ENCODE assay signal across 10 cellular contexts in genomic region chr19:41705393-41706174, GRCh38. TPM values are rescaled to one million over a fixed set of nuclear protein-coding genes. Genes with fewer than 3 reads are reported as not detected.
DNase-seq lines count a peak whose midpoint lies in the region; ATAC-seq, FAIRE-seq and TF ChIP-seq lines count a peak whose summit lies in the region.
"Had no signal": no experiment of that assay in that cellular context is flagged by ENCODE, and none has a peak within 500 bp of the region (broad histone marks: within the 10 kb centered on the region; RNA-seq: fewer than 3 reads in every experiment).

No MANE protein-coding gene starts in this region.

- no peaks in the 10 kb centered on the region for H3K9me3 ChIP-seq in Caco-2
- H3K9me3 ChIP-seq in liver (ENCODE audit: control insufficient read depth in 4 of 4, low read length in 3 of 4): no peaks in the 10 kb centered on the region

- H3K4me1 Mint-ChIP-seq in Caco-2 (ENCODE audit: low read depth, unreplicated experiment): peaks cover 13% of the 10 kb centered on the region

- intact Hi-C loops in Caco-2 (cut with micrococcal nuclease; ENCODE audit: unreplicated experiment): loop anchor here (1.0 to 5.0 kb wide), 3 partner anchors 41 to 80 kb away; no protein-coding TSS in a partner anchor

- no peak for FAIRE-seq in RCC 7860 (lab: Jason Lieb, UNC)

- TF ChIP-seq CTCF in Caco-2 (IDR thresholded peaks at IDR 0.05; ENCODE audit: insufficient read depth in 1 of 2, low read depth in 1 of 2, low read length in 1 of 2, severe bottlenecking in 1 of 2, unreplicated experiment in 1 of 2) (no peak), liver (IDR thresholded peaks at IDR 0.05; ENCODE audit: low read depth, low read length, missing input control) (no peak)

- no peaks in the 10 kb centered on the region for H3K36me3 ChIP-seq in Caco-2 (ENCODE audit: control insufficient read depth, insufficient read depth, low read length)
- no peaks in the 10 kb centered on the region for H3K36me3 ChIP-seq in liver (ENCODE audit: control insufficient read depth in 4 of 4, insufficient read depth in 3 of 4, low read depth in 1 of 4, low read length in 3 of 4)

- ATAC-seq in GM21723 (IDR thresholded peaks at IDR 0.05; ENCODE audit: unreplicated experiment): no peak

- H3K27me3 ChIP-seq in Caco-2 (replicated peaks; ENCODE audit: control insufficient read depth, insufficient read depth, low read length) (no peaks in the 10 kb centered on the region), liver (ENCODE audit: control insufficient read depth in 4 of 4, insufficient read depth in 4 of 4, low read length in 3 of 4) (peaks cover 0 to 5% (median 2%) of the 10 kb centered on the region in 4 donors)

- H3K9me3 Mint-ChIP-seq in Caco-2 (ENCODE audit: unreplicated experiment): no peaks in the 10 kb centered on the region
- H3K9me3 Mint-ChIP-seq: activated naive CD4-positive, alpha-beta T cell treated with anti-CD3 and anti-CD28 coated beads, Interleukin-2, amount 50 U/mL, for 72 hours had no signal

- DNase-seq in Caco-2 (peak; percentile 58 to 78), LoVo (ENCODE audit: low spot score) (peak; percentile 31), dedifferentiated amniotic fluid mesenchymal stem cell (ENCODE audit: extremely low spot score) (no peak), RCC 7860 (ENCODE audit: low spot score) (no peak), NCI-H128 (lab: John Stamatoyannopoulos, UW; ENCODE audit: unreplicated experiment) (no peak)
- DNase-seq in activated T-cell treated with anti-CD3 and anti-CD28 coated beads, Interleukin-2, amount 50 U/mL, for 48 hours: peak; percentile 49 to 54
- DNase-seq: NCI-H69 had no signal

- H3K27ac Mint-ChIP-seq in Caco-2 (ENCODE audit: unreplicated experiment): no peak overlapping the region

- CTCF ChIA-PET in Caco-2 (lab: Charles Lee): interaction anchor here (1.4 kb wide), 1 partner anchor 41 kb away, joined by 10 read pairs; no protein-coding TSS in a partner anchor

- H3K4me3 Mint-ChIP-seq in Caco-2 (ENCODE audit: unreplicated experiment): peak overlapping the region; percentile 20

- H3K4me1 ChIP-seq in Caco-2: no peaks in the 10 kb centered on the region; the same call in 1 of the 2 replicates
- H3K4me1 ChIP-seq in liver (ENCODE audit: control insufficient read depth in 4 of 4, insufficient read depth in 4 of 4, low read length in 3 of 4): no peaks in the 10 kb centered on the region

- BruUV-seq in Caco-2 (replicated peaks; lab: Mats Ljungman, UMichigan): no TSS peak

- no peak overlapping the region for H3K4me3 ChIP-seq in Caco-2 (ENCODE audit: low read depth, low read length)
- H3K4me3 ChIP-seq in liver (ENCODE audit: low read depth in 1 of 3, low read length in 3 of 3): no peak overlapping the region

- H3K27ac ChIP-seq in liver (ENCODE audit: low read depth in 1 of 2, low read length in 2 of 2): no peak overlapping the region

- H3K27me3 Mint-ChIP-seq in Caco-2 (ENCODE audit: insufficient read depth, unreplicated experiment): peaks cover 5% of the 10 kb centered on the region

- H3K9ac ChIP-seq in liver (ENCODE audit: low read depth in 1 of 2, low read length in 2 of 2): no peak overlapping the region

- TF ChIP-seq RAD21 in liver (IDR thresholded peaks at IDR 0.05): no peak

- POLR2A ChIA-PET in Caco-2 (lab: Charles Lee): no interaction called here

- H3K36me3 Mint-ChIP-seq in Caco-2 (ENCODE audit: insufficient read depth, unreplicated experiment): peaks cover 5% of the 10 kb centered on the region
- H3K36me3 Mint-ChIP-seq: activated naive CD4-positive, alpha-beta T cell treated with anti-CD3 and anti-CD28 coated beads, Interleukin-2, amount 50 U/mL, for 72 hours had no signal

- WGBS in liver: 37% methylated on average over 10 of the region's 10 CpGs

TF ChIP-seq in liver, 16 proteins besides CTCF, POLR2A, EP300 and RAD21:
- peak; percentile 97 for TF ChIP-seq REST (IDR thresholded peaks at IDR 0.05)
- TF ChIP-seq EGR1 (IDR thresholded peaks at IDR 0.05; ENCODE audit: low read depth in 2 of 2): no peak

RNA-seq across cellular contexts. Expression of gene CEACAM5, which starts 2.8 kb away (rescaled TPM):
- total RNA-seq in Caco-2 (2022): 1.3 and 3.9 TPM in 2 replicates
- not detected for total RNA-seq in liver
- under 1 TPM in 1 of 2 donors, not detected in 1; 0.02 TPM for polyA plus RNA-seq in liver
- total RNA-seq: activated naive CD4-positive, alpha-beta T cell treated with anti-CD3 and anti-CD28 coated beads, Interleukin-2, amount 50 U/mL, for 72 hours had no signal

RNA-seq across cellular contexts. Expression of gene CEACAM7, which starts 17.5 kb away (rescaled TPM):
- total RNA-seq in Caco-2 (2022): 0.44 TPM in 1 of 2 replicates, not detected in the other
- not detected for total RNA-seq in liver
- polyA plus RNA-seq in liver: under 1 TPM in 1 of 2 donors, not detected in 1; 0.03 TPM
- total RNA-seq: activated naive CD4-positive, alpha-beta T cell treated with anti-CD3 and anti-CD28 coated beads, Interleukin-2, amount 50 U/mL, for 72 hours had no signal

RNA-seq across cellular contexts. Expression of gene CEACAM6, which starts 49.7 kb away (rescaled TPM):
- total RNA-seq in Caco-2 (2022) (10.7 and 16.2 TPM in 2 replicates), liver (1 to 10 TPM in 1 of 2 donors, under 1 TPM in 1; 0.08 to 2.4 TPM)
- under 1 TPM in 1 of 2 donors, not detected in 1; 0.28 TPM for polyA plus RNA-seq in liver
- total RNA-seq: activated naive CD4-positive, alpha-beta T cell treated with anti-CD3 and anti-CD28 coated beads, Interleukin-2, amount 50 U/mL, for 72 hours had no signal

Comparison
In these comparisons a context has a peak if more than half of its experiments do, and no peak if none do; other contexts are left out.
1. DNase-seq: peak in Caco-2 (2 of 2), LoVo (single experiment) and activated T-cell treated with anti-CD3 and anti-CD28 coated beads, Interleukin-2, amount 50 U/mL, for 48 hours (2 of 2); none in dedifferentiated amniotic fluid mesenchymal stem cell (single experiment), RCC 7860 (single experiment) and NCI-H128 (single experiment).